In the genomic region with DNA sequence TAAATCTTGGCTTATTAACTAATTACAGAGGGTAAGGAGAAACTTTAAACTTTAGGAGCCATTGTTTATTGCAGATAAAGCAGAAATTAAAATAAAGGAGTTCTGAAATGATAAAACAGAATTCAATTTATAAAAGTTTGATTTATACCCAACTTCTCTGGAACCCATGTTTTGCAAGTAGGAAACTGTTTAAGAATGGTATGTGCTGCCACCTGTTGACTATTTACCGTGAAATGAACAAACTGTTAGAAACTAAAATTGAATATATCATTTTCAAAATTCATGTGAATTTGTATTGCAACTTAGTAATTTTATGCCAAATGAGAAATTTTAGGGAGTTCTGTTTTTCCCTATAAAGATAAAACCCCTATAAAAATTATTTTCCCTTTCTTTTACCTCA, we compare ENCODE assay signal across 11 cellular contexts. TPM values are rescaled to one million over a fixed set of nuclear protein-coding genes. Genes with fewer than 3 reads are reported as not detected.
DNase-seq lines count a peak whose midpoint lies in the region; ATAC-seq and TF ChIP-seq lines count a peak whose summit lies in the region.
"Had no signal": no experiment of that assay in that cellular context is flagged by ENCODE, and none has a peak within 500 bp of the region (broad histone marks: within the 10 kb centered on the region; RNA-seq: fewer than 3 reads in every experiment).

No MANE protein-coding gene starts in this region.

- TF ChIP-seq RAD21 in SK-N-SH (IDR thresholded peaks at IDR 0.05; ENCODE audit: low read length) = peak; percentile 28; the same call in 1 of the 2 replicates

- H3K4me3 ChIP-seq in SK-N-SH (ENCODE audit: low read depth in 2 of 2, low read length in 1 of 2) (no peak overlapping the region), OCI-LY1 (ENCODE audit: low read depth, low read length, poor library complexity, severe bottlenecking) (no peak overlapping the region), epithelial cell of esophagus (ENCODE audit: low read length) (no peak overlapping the region), psoas muscle (no peak overlapping the region)
- H3K4me3 ChIP-seq: BLaER1 treated with 17β-estradiol and CSF1 and Interleukin-3, amounts not matched to agents 10 nM and 100 nM had no signal

- no peaks in the 10 kb centered on the region for H3K36me3 ChIP-seq in SK-N-SH (replicated peaks in 1 of 2; ENCODE audit: control insufficient read depth in 1 of 2, insufficient read depth in 2 of 2, low read length in 1 of 2)
- H3K36me3 ChIP-seq in OCI-LY1 (ENCODE audit: insufficient read depth, low read length) = no peaks in the 10 kb centered on the region
- no peaks in the 10 kb centered on the region for H3K36me3 ChIP-seq in psoas muscle (ENCODE audit: insufficient read depth in 1 of 2, low read depth in 1 of 2)
- H3K36me3 ChIP-seq: BLaER1 treated with 17β-estradiol and CSF1 and Interleukin-3, amounts not matched to agents 10 nM and 100 nM had no signal

- H3K9ac ChIP-seq in SK-N-SH (no peak overlapping the region), OCI-LY1 (ENCODE audit: low read length) (no peak overlapping the region)
- H3K9ac ChIP-seq: BLaER1 treated with 17β-estradiol and CSF1 and Interleukin-3, amounts not matched to agents 10 nM and 100 nM had no signal

- POLR2A ChIA-PET in SK-N-SH (lab: Yijun Ruan, JAX) = no interaction called here

- H4K20me1 ChIP-seq in SK-N-SH (ENCODE audit: insufficient read depth) = no peaks in the 10 kb centered on the region
- no peaks in the 10 kb centered on the region for H4K20me1 ChIP-seq in OCI-LY1 (ENCODE audit: insufficient read depth, low read length)

- CTCF ChIA-PET in SK-N-SH (lab: Yijun Ruan, JAX) = interaction anchor here (1.0 kb wide), 1 partner anchor 311 kb away, joined by 3 read pairs; no protein-coding TSS in a partner anchor

- H3K4me1 ChIP-seq in SK-N-SH (ENCODE audit: control insufficient read depth in 1 of 2, insufficient read depth in 2 of 2, low read depth in 1 of 2, low read length in 1 of 2) (no peaks in the 10 kb centered on the region), OCI-LY1 (ENCODE audit: insufficient read depth, low read length, severe bottlenecking) (no peaks in the 10 kb centered on the region), psoas muscle (no peaks in the 10 kb centered on the region)
- H3K4me1 ChIP-seq: BLaER1 treated with 17β-estradiol and CSF1 and Interleukin-3, amounts not matched to agents 10 nM and 100 nM had no signal

- no peak for DNase-seq in SK-N-SH
- peak; percentile 22 for DNase-seq in epithelial cell of esophagus (ENCODE audit: low read depth)
- no peak for DNase-seq in psoas muscle
- DNase-seq in stimulated activated CD8-positive, alpha-beta memory T cell treated with anti-CD3 and anti-CD28 coated beads, Interleukin-4, amount 100 ng/mL, for 48 hours = no peak
- DNase-seq in SIG-M5 treated with dmso at 0.1 percent for 504 hours (lab: John Stamatoyannopoulos, UW; ENCODE audit: unreplicated experiment) = no peak
- DNase-seq: activated CD4-positive, alpha-beta T cell treated with anti-CD3 and anti-CD28 coated beads, Interleukin-2, amount 10 ng/mL, durations not matched to agents 7 days and 5 days; amniotic stem cell had no signal

- H3K9me3 ChIP-seq in SK-N-SH = no peaks in the 10 kb centered on the region
- H3K9me3 ChIP-seq in OCI-LY1 (ENCODE audit: low read length) = no peaks in the 10 kb centered on the region
- no peaks in the 10 kb centered on the region for H3K9me3 ChIP-seq in psoas muscle
- H3K9me3 ChIP-seq: BLaER1 treated with 17β-estradiol and CSF1 and Interleukin-3, amounts not matched to agents 10 nM and 100 nM had no signal

- no peaks in the 10 kb centered on the region for H3K27me3 ChIP-seq in SK-N-SH (ENCODE audit: insufficient read depth)
- H3K27me3 ChIP-seq in OCI-LY1 (ENCODE audit: insufficient read depth, low read length) = no peaks in the 10 kb centered on the region
- H3K27me3 ChIP-seq in psoas muscle (ENCODE audit: insufficient read depth in 3 of 3, low read length in 2 of 3) = peaks cover 0 to under 1% (median 0%) of the 10 kb centered on the region in 3 donors

- H3K4me2 ChIP-seq in SK-N-SH (no peak overlapping the region), OCI-LY1 (ENCODE audit: low read length) (no peak overlapping the region)
- H3K4me2 ChIP-seq: BLaER1 treated with 17β-estradiol and CSF1 and Interleukin-3, amounts not matched to agents 10 nM and 100 nM had no signal

- TF ChIP-seq EP300 in SK-N-SH (IDR thresholded peaks at IDR 0.05; ENCODE audit: borderline replicate concordance in 1 of 2, low read depth in 1 of 2, low read length in 1 of 2) = no peak

- intact Hi-C loops in psoas muscle (cut with DNase I) = loop anchor here (5.0 to 10.0 kb wide), 2 partner anchors 307 to 309 kb away; no protein-coding TSS in a partner anchor

- H2AFZ ChIP-seq in SK-N-SH (ENCODE audit: low read depth) = no peak overlapping the region
- no peak overlapping the region for H2AFZ ChIP-seq in OCI-LY1 (ENCODE audit: low read length)

- no peak for ATAC-seq in SK-N-SH treated with all-trans-retinoic acid at 6 μM for 48 hours
- ATAC-seq in psoas muscle = no peak
- ATAC-seq in HG03025 (IDR thresholded peaks at IDR 0.05; ENCODE audit: low FRiP score, unreplicated experiment) = no peak

- WGBS in SK-N-SH (ENCODE audit: low lambda C conversion rate) = 0% methylated on average over 1 of the region's 1 CpG
- WGBS in psoas muscle, 3 donors = 4 to 14% (median 6%) methylated on average over 1 of the region's 1 CpG

- H3K9me2 ChIP-seq in SK-N-SH (no peaks in the 10 kb centered on the region), OCI-LY1 (ENCODE audit: low read depth, low read length) (no peaks in the 10 kb centered on the region)

- H3K79me2 ChIP-seq in SK-N-SH (ENCODE audit: insufficient read depth) (no peaks in the 10 kb centered on the region), OCI-LY1 (ENCODE audit: insufficient read depth, low read length) (no peaks in the 10 kb centered on the region)

- TF ChIP-seq CTCF in SK-N-SH (IDR thresholded peaks at IDR 0.05) (peak; percentile 60), OCI-LY1 (IDR thresholded peaks at IDR 0.05; ENCODE audit: low read length) (peak; percentile 21; the same call in 1 of the 2 replicates), epithelial cell of esophagus (IDR thresholded peaks at IDR 0.05; ENCODE audit: insufficient read depth, low read depth, low read length, missing control alignments) (peak; percentile 18), psoas muscle (IDR thresholded peaks at IDR 0.05) (peak; percentile 42)

- H3K27ac ChIP-seq in SK-N-SH (ENCODE audit: low read depth in 2 of 2, low read length in 1 of 2) (no peak overlapping the region), OCI-LY1 (ENCODE audit: low read depth, low read length, poor library complexity, severe bottlenecking) (no peak overlapping the region), psoas muscle (no peak overlapping the region)
- H3K27ac ChIP-seq: BLaER1 treated with 17β-estradiol and CSF1 and Interleukin-3, amounts not matched to agents 10 nM and 100 nM had no signal

- no peaks in the 10 kb centered on the region for H3F3A ChIP-seq in SK-N-SH (replicated peaks; ENCODE audit: insufficient read depth)
- H3F3A ChIP-seq in OCI-LY1 (ENCODE audit: insufficient read depth, low read length) = no peaks in the 10 kb centered on the region

TF ChIP-seq in SK-N-SH, 30 proteins besides CTCF, POLR2A, EP300 and RAD21:
- TF ChIP-seq YY1 (IDR thresholded peaks at IDR 0.05; ENCODE audit: low read depth) = no peak
- TF ChIP-seq CHD2 (IDR thresholded peaks at IDR 0.05; ENCODE audit: low read length, partially characterized antibody) = no peak
- TF ChIP-seq ELF1 (IDR thresholded peaks at IDR 0.05) = no peak
TF ChIP-seq in SK-N-SH: peak in this region for 0.

TF ChIP-seq in SK-N-SH treated with all-trans-retinoic acid at 6 μM for 48 hours, 23 proteins besides CTCF, POLR2A, EP300 and RAD21 (continues in another document):
- TF ChIP-seq ZNF8 (CRISPR knock-in tag; IDR thresholded peaks at IDR 0.05) (no peak), ARNTL (CRISPR knock-in tag; IDR thresholded peaks at IDR 0.05; ENCODE audit: borderline replicate concordance, low read depth) (no peak), ZFP30 (CRISPR knock-in tag; IDR thresholded peaks at IDR 0.05) (no peak), RARB (CRISPR knock-in tag; IDR thresholded peaks at IDR 0.05) (no peak), ZNF70 (CRISPR knock-in tag; IDR thresholded peaks at IDR 0.05) (no peak), ZC3H10 (CRISPR knock-in tag; IDR thresholded peaks at IDR 0.05) (no peak), GLIS3 (CRISPR knock-in tag; IDR thresholded peaks at IDR 0.05) (no peak), CSDC2 (CRISPR knock-in tag; IDR thresholded peaks at IDR 0.05) (no peak), ZFP3 (CRISPR knock-in tag; IDR thresholded peaks at IDR 0.05) (no peak)
- TF ChIP-seq, protein P1, sequence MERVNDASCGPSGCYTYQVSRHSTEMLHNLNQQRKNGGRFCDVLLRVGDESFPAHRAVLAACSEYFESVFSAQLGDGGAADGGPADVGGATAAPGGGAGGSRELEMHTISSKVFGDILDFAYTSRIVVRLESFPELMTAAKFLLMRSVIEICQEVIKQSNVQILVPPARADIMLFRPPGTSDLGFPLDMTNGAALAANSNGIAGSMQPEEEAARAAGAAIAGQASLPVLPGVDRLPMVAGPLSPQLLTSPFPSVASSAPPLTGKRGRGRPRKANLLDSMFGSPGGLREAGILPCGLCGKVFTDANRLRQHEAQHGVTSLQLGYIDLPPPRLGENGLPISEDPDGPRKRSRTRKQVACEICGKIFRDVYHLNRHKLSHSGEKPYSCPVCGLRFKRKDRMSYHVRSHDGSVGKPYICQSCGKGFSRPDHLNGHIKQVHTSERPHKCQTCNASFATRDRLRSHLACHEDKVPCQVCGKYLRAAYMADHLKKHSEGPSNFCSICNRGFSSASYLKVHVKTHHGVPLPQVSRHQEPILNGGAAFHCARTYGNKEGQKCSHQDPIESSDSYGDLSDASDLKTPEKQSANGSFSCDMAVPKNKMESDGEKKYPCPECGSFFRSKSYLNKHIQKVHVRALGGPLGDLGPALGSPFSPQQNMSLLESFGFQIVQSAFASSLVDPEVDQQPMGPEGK (CRISPR knock-in tag; IDR thresholded peaks at IDR 0.05; ENCODE audit: borderline replicate concordance) = no peak

RNA-seq across cellular contexts. Expression of a gene that starts 11.0 kb away (rescaled TPM):
- polyA plus RNA-seq in SK-N-SH (2012; rRNA removed) (0.03 and 0.08 TPM in 2 replicates), psoas muscle (1 to 10 TPM in 1 of 3 donors, under 1 TPM in 2; 0.21 to 1.4 (median 0.49) TPM)
- 0.04 and 0.05 TPM in 2 replicates for polyA plus RNA-seq in SK-N-SH (2012; cell fraction: cytosol; rRNA removed)
- 0.02 TPM in 1 of 2 replicates, not detected in the other for polyA plus RNA-seq in SK-N-SH (2012; cell fraction: nucleus; rRNA removed)
- total RNA-seq in psoas muscle = 1 to 10 TPM in 2 of 4 donors, under 1 TPM in 2; 0.99 to 2.2 (median 1.0) TPM
